In the genomic region with DNA sequence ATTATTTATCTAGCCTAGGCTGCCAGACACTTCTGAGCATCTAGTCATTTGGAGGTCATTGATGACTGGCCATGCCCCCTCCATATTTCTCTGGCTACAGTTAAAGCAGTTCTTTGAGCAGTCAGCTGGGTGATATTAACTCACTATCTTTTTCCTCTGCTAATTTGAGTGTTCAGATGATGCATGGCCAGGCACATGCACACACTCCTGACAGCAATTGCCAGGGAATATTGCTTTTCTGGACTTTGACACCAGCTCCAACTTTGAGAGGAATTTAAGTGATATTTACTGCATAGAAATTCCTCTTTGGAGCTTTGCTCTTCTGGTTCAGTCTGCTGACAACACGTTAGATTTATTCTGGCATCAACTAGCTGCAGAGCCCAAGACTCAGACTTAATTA, we compare ENCODE assay signal across 20 cellular contexts. TPM values are rescaled to one million over a fixed set of nuclear protein-coding genes. Genes with fewer than 3 reads are reported as not detected.
DNase-seq lines count a peak whose midpoint lies in the region; ATAC-seq and TF ChIP-seq lines count a peak whose summit lies in the region.
"Had no signal": no experiment of that assay in that cellular context is flagged by ENCODE, and none has a peak within 500 bp of the region (broad histone marks: within the 10 kb centered on the region; RNA-seq: fewer than 3 reads in every experiment).

No MANE protein-coding gene starts in this region.

- peaks cover 7% of the 10 kb centered on the region for H3K4me1 ChIP-seq in left ventricle myocardium inferior
- H3K4me1 ChIP-seq in esophagus muscularis mucosa, result no peaks in the 10 kb centered on the region
- H3K4me1 ChIP-seq: tibial artery had no signal

- CTCF ChIA-PET in activated CD8-positive, alpha-beta T cell treated with anti-CD3 and anti-CD28 coated beads for 36 hours (lab: Charles Lee), result interaction anchor here (0.9 to 3.4 kb wide), 5 partner anchors 10 to 67 kb away, joined by 3 to 9 read pairs (median 3); a partner anchor contains a TSS

- H3K4me1 Mint-ChIP-seq in activated CD8-positive, alpha-beta T cell treated with anti-CD3 and anti-CD28 coated beads for 36 hours (ENCODE audit: low read depth), result peaks cover 82% of the 10 kb centered on the region
- peaks cover 54% of the 10 kb centered on the region for H3K4me1 Mint-ChIP-seq in stimulated activated effector memory CD8-positive, alpha-beta T cell treated with anti-CD3 and anti-CD28 coated beads, Interleukin-12 subunit alpha, Interleukin-12 subunit beta, amount 100 ng/mL, for 72 hours

- POLR2A ChIA-PET in activated CD8-positive, alpha-beta T cell treated with anti-CD3 and anti-CD28 coated beads for 36 hours (lab: Charles Lee), result interaction anchor here (0.9 to 3.4 kb wide), 6 partner anchors 11 to 50 kb away, joined by 3 to 13 read pairs (median 4); no protein-coding TSS in a partner anchor

- TF ChIP-seq POLR2A in esophagus muscularis mucosa (IDR thresholded peaks at IDR 0.05; ENCODE audit: low read depth), result no peak

- H3K4me3 Mint-ChIP-seq in activated CD8-positive, alpha-beta T cell treated with anti-CD3 and anti-CD28 coated beads for 36 hours, result no peak overlapping the region
- no peak overlapping the region for H3K4me3 Mint-ChIP-seq in stimulated activated effector memory CD8-positive, alpha-beta T cell treated with anti-CD3 and anti-CD28 coated beads, Interleukin-12 subunit alpha, Interleukin-12 subunit beta, amount 100 ng/mL, for 72 hours
- H3K4me3 Mint-ChIP-seq: neural progenitor cell had no signal

- intact Hi-C loops in left ventricle myocardium inferior (cut with micrococcal nuclease) (no loop called here), left cardiac atrium (cut with DNase I) (no loop called here), esophagus muscularis mucosa (cut with DNase I) (no loop called here)
- intact Hi-C loops in activated CD8-positive, alpha-beta T cell treated with anti-CD3 and anti-CD28 coated beads for 36 hours (cut with micrococcal nuclease), result no loop called here

- no peaks in the 10 kb centered on the region for H3K27me3 ChIP-seq in left ventricle myocardium inferior (ENCODE audit: low read depth)
- no peaks in the 10 kb centered on the region for H3K27me3 ChIP-seq in esophagus muscularis mucosa
- H3K27me3 ChIP-seq: neural progenitor cell, tibial artery had no signal

- TF ChIP-seq CTCF in left ventricle myocardium inferior (IDR thresholded peaks at IDR 0.05; ENCODE audit: borderline replicate concordance) (no peak), esophagus muscularis mucosa (IDR thresholded peaks at IDR 0.05) (no peak)
- TF ChIP-seq CTCF in activated CD8-positive, alpha-beta T cell treated with anti-CD3 and anti-CD28 coated beads for 36 hours (IDR thresholded peaks at IDR 0.05), result no peak

- H3K9me3 Mint-ChIP-seq in activated CD8-positive, alpha-beta T cell treated with anti-CD3 and anti-CD28 coated beads for 36 hours, result no peaks in the 10 kb centered on the region
- no peaks in the 10 kb centered on the region for H3K9me3 Mint-ChIP-seq in stimulated activated effector memory CD8-positive, alpha-beta T cell treated with anti-CD3 and anti-CD28 coated beads, Interleukin-12 subunit alpha, Interleukin-12 subunit beta, amount 100 ng/mL, for 72 hours
- H3K9me3 Mint-ChIP-seq: neural progenitor cell had no signal

- H3K9me3 ChIP-seq in left ventricle myocardium inferior (replicated peaks), result no peaks in the 10 kb centered on the region
- H3K9me3 ChIP-seq in esophagus muscularis mucosa, result no peaks in the 10 kb centered on the region
- H3K9me3 ChIP-seq: tibial artery had no signal

- H3K36me3 Mint-ChIP-seq in activated CD8-positive, alpha-beta T cell treated with anti-CD3 and anti-CD28 coated beads for 36 hours (ENCODE audit: low read depth), result peaks cover 63% of the 10 kb centered on the region
- peaks cover 97% of the 10 kb centered on the region for H3K36me3 Mint-ChIP-seq in stimulated activated effector memory CD8-positive, alpha-beta T cell treated with anti-CD3 and anti-CD28 coated beads, Interleukin-12 subunit alpha, Interleukin-12 subunit beta, amount 100 ng/mL, for 72 hours
- H3K36me3 Mint-ChIP-seq: neural progenitor cell had no signal

- 77% methylated on average over 1 of the region's 1 CpG for WGBS in esophagus muscularis mucosa

- H3K27ac ChIP-seq in left ventricle myocardium inferior (replicated peaks) (peak overlapping the region; percentile 1), esophagus muscularis mucosa (replicated peaks in 1 of 4) (no peak overlapping the region)
- H3K27ac ChIP-seq: coronary artery, neural progenitor cell, tibial artery had no signal

- H3K27me3 Mint-ChIP-seq in activated CD8-positive, alpha-beta T cell treated with anti-CD3 and anti-CD28 coated beads for 36 hours, result no peaks in the 10 kb centered on the region

- H3K27ac Mint-ChIP-seq in activated CD8-positive, alpha-beta T cell treated with anti-CD3 and anti-CD28 coated beads for 36 hours, result peak overlapping the region; percentile 63
- H3K27ac Mint-ChIP-seq in stimulated activated effector memory CD8-positive, alpha-beta T cell treated with anti-CD3 and anti-CD28 coated beads, Interleukin-12 subunit alpha, Interleukin-12 subunit beta, amount 100 ng/mL, for 72 hours, result peak overlapping the region; percentile 90

- H3K36me3 ChIP-seq in left ventricle myocardium inferior, result no peaks in the 10 kb centered on the region
- no peaks in the 10 kb centered on the region for H3K36me3 ChIP-seq in esophagus muscularis mucosa
- H3K36me3 ChIP-seq: neural progenitor cell, tibial artery had no signal

- ATAC-seq in left cardiac atrium, result no peak
- no peak for ATAC-seq in activated CD8-positive, alpha-beta T cell treated with anti-CD3 and anti-CD28 coated beads for 36 hours
- no peak for ATAC-seq in stimulated activated effector memory CD8-positive, alpha-beta T cell treated with anti-CD3 and anti-CD28 coated beads, Interleukin-12 subunit alpha, Interleukin-12 subunit beta, amount 100 ng/mL, for 72 hours
- no peak for ATAC-seq in GM21786 (IDR thresholded peaks at IDR 0.05; ENCODE audit: unreplicated experiment)

- no peak for TF ChIP-seq EP300 in esophagus muscularis mucosa (IDR thresholded peaks at IDR 0.05)

- no peak overlapping the region for H3K4me3 ChIP-seq in left ventricle myocardium inferior
- H3K4me3 ChIP-seq in esophagus muscularis mucosa, result no peak overlapping the region
- H3K4me3 ChIP-seq: coronary artery, neural progenitor cell, tibial artery had no signal

- DNase-seq in left ventricle myocardium inferior, result no peak
- DNase-seq in left cardiac atrium, result no peak
- DNase-seq in activated CD8-positive, alpha-beta T cell treated with anti-CD3 and anti-CD28 coated beads for 36 hours, result no peak
- DNase-seq in left kidney (ENCODE audit: low read depth, low spot score), result peak; percentile 29
- no peak for DNase-seq in stimulated activated effector memory CD8-positive, alpha-beta T cell treated with anti-CD3 and anti-CD28 coated beads, Interleukin-12 subunit alpha, Interleukin-12 subunit beta, amount 100 ng/mL, for 72 hours (ENCODE audit: low spot score in 2 of 2)
- no peak for DNase-seq in esophagus muscularis mucosa (ENCODE audit: extremely low spot score)
- DNase-seq: activated CD4-positive, alpha-beta T cell treated with anti-CD3 and anti-CD28 coated beads for 1 hour; activated CD8-positive, alpha-beta memory T cell treated with anti-CD3 and anti-CD28 coated beads, Interleukin-2, amount 50 U/mL, for 48 hours; midbrain; NCI-H1417; NCI-H446; SHP77; stimulated activated naive CD4-positive, alpha-beta T cell treated with Interleukin-2 at 50 U/mL for 16 hours had no signal

RNA-seq across cellular contexts. Expression of a gene that starts 52.6 kb away (rescaled TPM):
- 0.82 TPM for total RNA-seq in left ventricle myocardium inferior
- total RNA-seq in left cardiac atrium, result 1 to 10 TPM; 1.1 to 2.0 TPM
- total RNA-seq in activated CD8-positive, alpha-beta T cell treated with anti-CD3 and anti-CD28 coated beads for 36 hours, result 100 to 1,000 TPM; 224 to 229 TPM
- 1 to 10 TPM in 1 of 4 donors, under 1 TPM in 2, not detected in 1; 0.26 to 2.0 (median 0.52) TPM for total RNA-seq in esophagus muscularis mucosa
- total RNA-seq: fibroblast of lung, glomerular endothelial cell, MCF 10A had no signal

Comparison
In these comparisons a context has a peak if more than half of its experiments do, and no peak if none do; other contexts are left out.
1. RNA of a gene that starts 52.6 kb away (total RNA-seq): 224 to 229 TPM in activated CD8-positive, alpha-beta T cell treated with anti-CD3 and anti-CD28 coated beads for 36 hours; 1.1 to 2.0 TPM in left cardiac atrium, 0.82 TPM in left ventricle myocardium inferior (single experiment) and 0.26 to 2.0 TPM in esophagus muscularis mucosa; every median in the first group is over 10 times any median in the second.